8 cellular contexts compared by ENCODE assay signal in the genomic region with DNA sequence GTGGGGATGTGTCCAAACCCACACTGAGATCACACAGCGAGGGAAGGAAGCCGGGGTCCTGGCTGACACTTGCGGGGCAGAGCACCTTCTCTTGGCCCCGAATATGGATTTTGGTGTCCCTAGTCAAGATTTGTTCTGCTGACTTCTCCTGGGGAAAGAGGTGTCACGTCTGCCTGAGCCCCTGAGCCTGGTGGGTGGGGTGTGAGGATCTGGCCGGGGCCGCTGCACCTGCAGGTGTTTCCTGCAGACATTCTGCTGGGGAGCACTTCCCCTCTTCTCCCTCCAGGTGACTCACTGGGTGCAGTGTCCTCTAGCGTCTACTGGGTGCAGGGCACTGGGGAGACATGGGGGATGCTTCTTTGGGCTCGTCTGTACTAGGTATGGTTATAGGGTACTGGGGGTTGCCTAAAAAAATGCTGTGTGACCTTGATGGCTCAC.
DNase-seq lines count a peak whose midpoint lies in the region; ATAC-seq lines count a peak whose summit lies in the region.

No MANE protein-coding gene starts in this region.

- DNase-seq in NOMO-1 treated with DMSO at 0.1 percent for 48 hours (lab: John Stamatoyannopoulos, UW; ENCODE audit: unreplicated experiment) (peak; percentile 20), iPS-NIHi7 (ENCODE audit: extremely low spot score) (peak; percentile 38), NCI-H1694 (lab: John Stamatoyannopoulos, UW) (no peak), anterior cingulate cortex (lab: John Stamatoyannopoulos, UW) (no peak)
- DNase-seq in activated T-cell treated with anti-CD3 and anti-CD28 coated beads, Interleukin-2, amount 50 U/mL, for 48 hours = peak; percentile 78 to 80
- peak; percentile 45 to 56 for DNase-seq in stimulated activated CD8-positive, alpha-beta memory T cell treated with anti-CD3 and anti-CD28 coated beads, Interleukin-4, amount 100 ng/mL, for 1 hour (ENCODE audit: low read depth in 2 of 2, low spot score in 1 of 2)

- ATAC-seq in GM18498 (IDR thresholded peaks at IDR 0.05; ENCODE audit: unreplicated experiment) (peak; percentile 73), HG02623 (IDR thresholded peaks at IDR 0.05; ENCODE audit: unreplicated experiment) (peak; percentile 76)

Comparison
In these comparisons a context has a peak if more than half of its experiments do, and no peak if none do; other contexts are left out.
1. DNase-seq: peak in NOMO-1 treated with DMSO at 0.1 percent for 48 hours (single experiment), activated T-cell treated with anti-CD3 and anti-CD28 coated beads, Interleukin-2, amount 50 U/mL, for 48 hours (2 of 2), iPS-NIHi7 (single experiment) and stimulated activated CD8-positive, alpha-beta memory T cell treated with anti-CD3 and anti-CD28 coated beads, Interleukin-4, amount 100 ng/mL, for 1 hour (2 of 2); none in NCI-H1694 (single experiment) and anterior cingulate cortex (0 of 58).